Comparison of ENCODE assay signal across 24 cellular contexts in genomic region chr10:99605351-99605750, GRCh38.
"Had no signal": no experiment of that assay in that cellular context is flagged by ENCODE, and none has a peak within 500 bp of the region (broad histone marks: within the 10 kb centered on the region; RNA-seq: fewer than 3 reads in every experiment).

No MANE protein-coding gene starts in this region.

- DNase-seq: activated B cell treated with CpG ODN at 0.5 μM for 24 hours; activated CD4-positive, alpha-beta memory T cell treated with anti-CD3 and anti-CD28 coated beads for 36 hours; activated CD4-positive, alpha-beta T cell treated with anti-CD3 and anti-CD28 coated beads, Interleukin-2, amount 10 ng/mL, durations not matched to agents 24 days and 14 days; activated CD8-positive, alpha-beta memory T cell treated with anti-CD3 and anti-CD28 coated beads, Interleukin-2, amount 10 ng/mL, durations not matched to agents 7 days and 5 days; activated CD8-positive, alpha-beta memory T cell treated with anti-CD3 and anti-CD28 coated beads, Interleukin-2, amount 50 U/mL, for 4 hours; activated CD8-positive, alpha-beta T cell treated with anti-CD3 and anti-CD28 coated beads, Interleukin-2, amount 10 ng/mL, durations not matched to agents 7 days and 5 days; activated effector memory CD4-positive, alpha-beta T cell treated with anti-CD3 and anti-CD28 coated beads, Interleukin-2, amount 50 U/mL, for 16 hours; activated naive CD4-positive, alpha-beta T cell treated with anti-CD3 and anti-CD28 coated beads for 36 hours; activated naive CD8-positive, alpha-beta T cell treated with anti-CD3 and anti-CD28 coated beads for 36 hours; activated naive CD8-positive, alpha-beta T cell treated with anti-CD3 and anti-CD28 coated beads, Interleukin-2, amount 50 U/mL, for 24 hours; activated T-cell treated with anti-CD3 and anti-CD28 coated beads, Interleukin-2, amount 50 U/mL, for 1 hour; activated T-cell treated with anti-CD3 and anti-CD28 coated beads, Interleukin-2, amount 50 U/mL, for 48 hours; adrenal gland; amygdala; aorta; body of pancreas; caudate nucleus; colonic mucosa; effector CD8-positive, alpha-beta T cell; esophagus squamous epithelium; head of caudate nucleus; hippocampal formation; T-helper 2 cell had no signal

- H3K4me3 ChIP-seq: adrenal gland, body of pancreas, colonic mucosa, esophagus squamous epithelium had no signal

- ATAC-seq: activated CD4-positive, CD25-positive, alpha-beta regulatory T cell treated with anti-CD3 and anti-CD28 coated beads, Interleukin-2, amount 50 U/mL, for 24 hours; activated CD8-positive, alpha-beta memory T cell treated with anti-CD3 and anti-CD28 coated beads, Interleukin-2, amount 10 ng/mL, durations not matched to agents 7 days and 5 days; activated CD8-positive, alpha-beta T cell treated with anti-CD3 and anti-CD28 coated beads, Interleukin-2, amount 10 ng/mL, durations not matched to agents 7 days and 5 days; activated naive CD8-positive, alpha-beta T cell treated with anti-CD3 and anti-CD28 coated beads, Interleukin-2, amount 50 U/mL, for 24 hours; body of pancreas had no signal
